In genomic region chr1:51631747-51632146, GRCh38 we compare ENCODE assay signal across 27 cellular contexts.
"Had no signal": no experiment of that assay in that cellular context is flagged by ENCODE, and none has a peak within 500 bp of the region (broad histone marks: within the 10 kb centered on the region; RNA-seq: fewer than 3 reads in every experiment).

No MANE protein-coding gene starts in this region.

- H3K27ac ChIP-seq: colonic mucosa, coronary artery, dorsolateral prefrontal cortex, epithelial cell of prostate, esophagus muscularis mucosa, esophagus squamous epithelium, foreskin keratinocyte, gastroesophageal sphincter, heart left ventricle, heart right ventricle had no signal

- FAIRE-seq: colon, endometrium, endothelial cell of umbilical vein, frontal cortex had no signal

- H3K4me1 ChIP-seq: colonic mucosa had no signal

- H3K36me3 ChIP-seq: colonic mucosa, esophagus squamous epithelium, heart left ventricle, heart right ventricle had no signal

- H3K27me3 ChIP-seq: colonic mucosa, dorsolateral prefrontal cortex, esophagus muscularis mucosa, esophagus squamous epithelium, foreskin keratinocyte, gastroesophageal sphincter, heart left ventricle, heart right ventricle had no signal

- H3K4me3 ChIP-seq: colonic mucosa, coronary artery, dorsolateral prefrontal cortex, esophagus muscularis mucosa, esophagus squamous epithelium, gastroesophageal sphincter, heart left ventricle, heart right ventricle had no signal

- ATAC-seq: effector memory CD8-positive, alpha-beta T cell; esophagus mucosa; foreskin keratinocyte; gastroesophageal sphincter; heart left ventricle; heart right ventricle had no signal

- DNase-seq: colonic mucosa; cortex of kidney; dermis blood vessel endothelial cell; dorsolateral prefrontal cortex; effector CD4-positive, alpha-beta T cell; effector CD8-positive, alpha-beta T cell; effector memory CD4-positive, alpha-beta T cell; effector memory CD8-positive, alpha-beta T cell; endodermal cell; erythroblast; esophagus squamous epithelium; foreskin fibroblast; foreskin keratinocyte; foreskin melanocyte; glutamatergic neuron; head of caudate nucleus; heart left ventricle; heart right ventricle had no signal

- H3K9me3 ChIP-seq: colonic mucosa, esophagus muscularis mucosa, esophagus squamous epithelium, gastroesophageal sphincter, heart left ventricle, heart right ventricle had no signal
